ENCODE assay signal across 8 cellular contexts in genomic region chr1:159161001-159161718, GRCh38. TPM values are rescaled to one million over a fixed set of nuclear protein-coding genes. Genes with fewer than 3 reads are reported as not detected.
DNase-seq lines count a peak whose midpoint lies in the region; ATAC-seq and TF ChIP-seq lines count a peak whose summit lies in the region.

No MANE protein-coding gene starts in this region.

- no peaks in the 10 kb centered on the region for H3K27me3 ChIP-seq in GM23338 (ENCODE audit: insufficient read depth)
- H3K27me3 ChIP-seq in RWPE2 (ENCODE audit: insufficient read depth, poor library complexity, severe bottlenecking) = peaks cover 18% of the 10 kb centered on the region
- peaks cover 33% of the 10 kb centered on the region for H3K27me3 ChIP-seq in foreskin keratinocyte
- no peaks in the 10 kb centered on the region for H3K27me3 ChIP-seq in ovary
- H3K27me3 ChIP-seq in transverse colon = no peaks in the 10 kb centered on the region

- H3K9me2 ChIP-seq in GM23338 (ENCODE audit: insufficient read depth) = no peaks in the 10 kb centered on the region

- H3K4me3 Mint-ChIP-seq in GM23338 = no peak overlapping the region
- H3K4me3 Mint-ChIP-seq in activated T-helper 2 cell treated with anti-CD3 and anti-CD28 coated beads, Interferon-gamma antibody, Interleukin-2, Interleukin-4, amounts not matched to agents 10 μg/mL and 5 μg/mL and 100 μg/mL, durations not matched to agents 14 hours and 24 hours and 36 hours (ENCODE audit: low read depth) = no peak overlapping the region

- in situ Hi-C loops in transverse colon (cut with MboI; ENCODE audit: low pct_ligation_motif_present in 1 of 4, low pct_unique_long_range_greater_than_20kb in 1 of 4, low sequenced_read_pairs in 3 of 4) = loop anchor here in 1 of 4 donors (10.0 kb wide), 1 partner anchor 54 kb away; no protein-coding TSS in a partner anchor

- H3F3A ChIP-seq in GM23338 (replicated peaks; ENCODE audit: low read depth) = no peaks in the 10 kb centered on the region

- H3K36me3 ChIP-seq in GM23338 (ENCODE audit: insufficient read depth) (no peaks in the 10 kb centered on the region), RWPE2 (ENCODE audit: low read depth) (no peaks in the 10 kb centered on the region), ovary (no peaks in the 10 kb centered on the region), transverse colon (no peaks in the 10 kb centered on the region)

- no peak overlapping the region for H2AFZ ChIP-seq in GM23338

- H3K9me3 ChIP-seq in RWPE2 (ENCODE audit: severe bottlenecking) (no peaks in the 10 kb centered on the region), ovary (no peaks in the 10 kb centered on the region), transverse colon (no peaks in the 10 kb centered on the region)

- peaks cover 16% of the 10 kb centered on the region for H3K4me1 Mint-ChIP-seq in GM23338
- H3K4me1 Mint-ChIP-seq in activated T-helper 2 cell treated with anti-CD3 and anti-CD28 coated beads, Interferon-gamma antibody, Interleukin-2, Interleukin-4, amounts not matched to agents 10 μg/mL and 5 μg/mL and 100 μg/mL, durations not matched to agents 14 hours and 24 hours and 36 hours (ENCODE audit: low read depth) = peaks cover 2% of the 10 kb centered on the region

- ATAC-seq in GM23338 (peak; percentile 96), RWPE2 (ENCODE audit: low read depth) (peak; percentile 90), foreskin keratinocyte (peak; percentile 91)

- no peak overlapping the region for H3K4me3 ChIP-seq in GM23338
- no peak overlapping the region for H3K4me3 ChIP-seq in RWPE2 (ENCODE audit: severe bottlenecking)
- no peak overlapping the region for H3K4me3 ChIP-seq in ovary
- H3K4me3 ChIP-seq in transverse colon = no peak overlapping the region

- no peak for TF ChIP-seq POLR2A in ovary (IDR thresholded peaks at IDR 0.05)
- no peak for TF ChIP-seq POLR2A in transverse colon (IDR thresholded peaks at IDR 0.05)

- H3K4me1 ChIP-seq in GM23338 (ENCODE audit: insufficient read depth) (no peaks in the 10 kb centered on the region), RWPE2 (ENCODE audit: insufficient read depth, poor library complexity, severe bottlenecking) (peaks cover 7% of the 10 kb centered on the region), foreskin keratinocyte (peaks cover 6% of the 10 kb centered on the region), ovary (ENCODE audit: insufficient read depth) (no peaks in the 10 kb centered on the region), transverse colon (peaks cover 0 to 4% (median 0%) of the 10 kb centered on the region in 4 donors)

- no peaks in the 10 kb centered on the region for H4K20me1 ChIP-seq in GM23338 (replicated peaks; ENCODE audit: insufficient read depth)

- WGBS in ovary, 3 donors = 0 to 1% (median 1%) methylated on average over 4 of the region's 4 CpGs
- WGBS in transverse colon (ENCODE audit: low coverage in 1 of 2), 2 donors = 0 to 1% methylated on average over 3 to 4 of the region's 4 CpGs

- H3K9me3 Mint-ChIP-seq in GM23338 = no peaks in the 10 kb centered on the region
- no peaks in the 10 kb centered on the region for H3K9me3 Mint-ChIP-seq in activated T-helper 2 cell treated with anti-CD3 and anti-CD28 coated beads, Interferon-gamma antibody, Interleukin-2, Interleukin-4, amounts not matched to agents 10 μg/mL and 5 μg/mL and 100 μg/mL, durations not matched to agents 14 hours and 24 hours and 36 hours

- no peak for TF ChIP-seq EP300 in ovary (IDR thresholded peaks at IDR 0.05)
- TF ChIP-seq EP300 in transverse colon (IDR thresholded peaks at IDR 0.05; ENCODE audit: low read depth) = no peak

- TF ChIP-seq CTCF in GM23338 (conservative IDR thresholded peaks at IDR 0.05; ENCODE audit: low read depth in 2 of 2) (peak; percentile 99 to 100), RWPE2 (IDR thresholded peaks at IDR 0.05; ENCODE audit: poor library complexity, severe bottlenecking) (peak; percentile 98), foreskin keratinocyte (conservative IDR thresholded peaks at IDR 0.05) (peak; percentile 99), ovary (IDR thresholded peaks at IDR 0.05) (peak in 2 of 3 donors; percentile 48 to 59), transverse colon (IDR thresholded peaks at IDR 0.05) (peak; percentile 85 to 93 (median 90))

- DNase-seq in GM03348 (ENCODE audit: low spot score) (peak; percentile 85), GM23338 (ENCODE audit: low spot score) (peak; percentile 88), LHCN-M2 (ENCODE audit: low read depth) (peak; percentile 92), RWPE2 (ENCODE audit: low spot score) (no peak), foreskin keratinocyte (peak; percentile 62 to 80), ovary (peak; percentile 37 to 66 (median 53)), transverse colon (peak; percentile 63)
- DNase-seq in activated T-helper 2 cell treated with anti-CD3 and anti-CD28 coated beads, Interferon-gamma antibody, Interleukin-2, Interleukin-4, amounts not matched to agents 10 μg/mL and 5 μg/mL and 100 μg/mL, durations not matched to agents 14 hours and 24 hours and 36 hours (ENCODE audit: low spot score) = peak; percentile 45

- no peaks in the 10 kb centered on the region for H3K27me3 Mint-ChIP-seq in GM23338 (ENCODE audit: insufficient read depth, low read depth, poor library complexity)
- H3K27me3 Mint-ChIP-seq in activated T-helper 2 cell treated with anti-CD3 and anti-CD28 coated beads, Interferon-gamma antibody, Interleukin-2, Interleukin-4, amounts not matched to agents 10 μg/mL and 5 μg/mL and 100 μg/mL, durations not matched to agents 14 hours and 24 hours and 36 hours (ENCODE audit: low read depth) = peaks cover 24% of the 10 kb centered on the region

- H3K4me2 ChIP-seq in GM23338 = no peak overlapping the region

- no peak overlapping the region for H3K27ac ChIP-seq in GM23338 (ENCODE audit: low read depth)
- H3K27ac ChIP-seq in RWPE2 (ENCODE audit: poor library complexity, severe bottlenecking) = no peak overlapping the region
- no peak overlapping the region for H3K27ac ChIP-seq in foreskin keratinocyte
- no peak overlapping the region for H3K27ac ChIP-seq in ovary
- H3K27ac ChIP-seq in transverse colon = peak overlapping the region in 2 of 4 donors; percentile 35 to 63

- intact Hi-C loops in activated T-helper 2 cell treated with anti-CD3 and anti-CD28 coated beads, Interferon-gamma antibody, Interleukin-2, Interleukin-4, amounts not matched to agents 10 μg/mL and 5 μg/mL and 100 μg/mL, durations not matched to agents 14 hours and 24 hours and 36 hours (cut with micrococcal nuclease) = loop anchor here (1.0 to 5.0 kb wide), 2 partner anchors 36 to 50 kb away; no protein-coding TSS in a partner anchor
- intact Hi-C loops in ovary (cut with DNase I) (loop anchor here in 2 of 4 donors (5.0 to 10.0 kb wide), 3 partner anchors 36 to 844 kb away; no protein-coding TSS in a partner anchor), transverse colon (cut with DNase I; ENCODE audit: low total_unique reads) (loop anchor here (5.0 kb wide), 1 partner anchor 36 kb away; no protein-coding TSS in a partner anchor)

- H3K79me2 ChIP-seq in GM23338 (replicated peaks; ENCODE audit: insufficient read depth) = no peaks in the 10 kb centered on the region

- H3K36me3 Mint-ChIP-seq in GM23338 (ENCODE audit: low read depth) = peaks cover 5% of the 10 kb centered on the region
- H3K36me3 Mint-ChIP-seq in activated T-helper 2 cell treated with anti-CD3 and anti-CD28 coated beads, Interferon-gamma antibody, Interleukin-2, Interleukin-4, amounts not matched to agents 10 μg/mL and 5 μg/mL and 100 μg/mL, durations not matched to agents 14 hours and 24 hours and 36 hours (ENCODE audit: low read depth) = no peaks in the 10 kb centered on the region

- H3K27ac Mint-ChIP-seq in GM23338 = no peak overlapping the region
- no peak overlapping the region for H3K27ac Mint-ChIP-seq in activated T-helper 2 cell treated with anti-CD3 and anti-CD28 coated beads, Interferon-gamma antibody, Interleukin-2, Interleukin-4, amounts not matched to agents 10 μg/mL and 5 μg/mL and 100 μg/mL, durations not matched to agents 14 hours and 24 hours and 36 hours

TF ChIP-seq in GM23338, 12 proteins besides CTCF, POLR2A, EP300 and RAD21 (continues in another document):
- TF ChIP-seq NANOG (IDR thresholded peaks at IDR 0.05; ENCODE audit: borderline replicate concordance) (no peak), ETS1 (IDR thresholded peaks at IDR 0.05) (no peak), ZNF114 (CRISPR knock-in tag; IDR thresholded peaks at IDR 0.05) (no peak)

RNA-seq across cellular contexts. Expression of gene CADM3, which starts 10.3 kb away (rescaled TPM):
- total RNA-seq in GM23338 (2014; rRNA removed; shearing (Covaris generic)) = 2.9 and 4.4 TPM in 2 replicates
- polyA plus RNA-seq in GM23338 (2016; fragmentation: Nextera tagmentation; extraction: Ambion mirVana) = 1.5 and 2.0 TPM in 2 replicates
- total RNA-seq in LHCN-M2 (2014; rRNA removed) = 0.86 and 1.0 TPM in 2 replicates
- 2.8 TPM for polyA plus RNA-seq in LHCN-M2 (2012)
- total RNA-seq in activated T-helper 2 cell treated with anti-CD3 and anti-CD28 coated beads, Interferon-gamma antibody, Interleukin-2, Interleukin-4, amounts not matched to agents 10 μg/mL and 5 μg/mL and 100 μg/mL, durations not matched to agents 14 hours and 24 hours and 36 hours = not detected in 2 replicates
- total RNA-seq in foreskin keratinocyte = not detected in 2 replicates
- polyA plus RNA-seq in foreskin keratinocyte = not detected in 2 replicates
- 1 to 10 TPM in 3 of 7 donors, under 1 TPM in 2, not detected in 2; 0.17 to 2.7 (median 1.5) TPM for total RNA-seq in ovary
- polyA plus RNA-seq in ovary = 10 to 100 TPM in 1 of 2 donors, under 1 TPM in 1; 0.75 to 13.8 TPM
- total RNA-seq in transverse colon = 1 to 10 TPM; 3.4 to 6.5 (median 5.1) TPM

RNA-seq across cellular contexts. Expression of gene ACKR1, which starts 43.5 kb away (rescaled TPM):
- not detected in 2 replicates for total RNA-seq in GM23338 (2014; rRNA removed; shearing (Covaris generic))
- polyA plus RNA-seq in GM23338 (2016; fragmentation: Nextera tagmentation; extraction: Ambion mirVana) (0.29 TPM in 1 of 2 replicates, not detected in the other), foreskin keratinocyte (not detected in 2 replicates), ovary (10 to 100 TPM; 36.2 to 41.9 TPM)
- total RNA-seq in LHCN-M2 (2014; rRNA removed) (not detected in 2 replicates), foreskin keratinocyte (not detected in 2 replicates), ovary (10 to 100 TPM in 6 of 7 donors, 1 to 10 TPM in 1; 5.6 to 43.0 (median 20.7) TPM), transverse colon (10 to 100 TPM in 2 of 4 donors, 1 to 10 TPM in 2; 4.1 to 16.7 (median 9.9) TPM)
- polyA plus RNA-seq in LHCN-M2 (2012) = 0.10 TPM
- total RNA-seq in activated T-helper 2 cell treated with anti-CD3 and anti-CD28 coated beads, Interferon-gamma antibody, Interleukin-2, Interleukin-4, amounts not matched to agents 10 μg/mL and 5 μg/mL and 100 μg/mL, durations not matched to agents 14 hours and 24 hours and 36 hours = not detected in 2 replicates
